ENCODE assay signal across 8 cellular contexts in genomic region chr7:20201380-20201779, GRCh38. TPM values are rescaled to one million over a fixed set of nuclear protein-coding genes. Genes with fewer than 3 reads are reported as not detected.
DNase-seq lines count a peak whose midpoint lies in the region; ATAC-seq and TF ChIP-seq lines count a peak whose summit lies in the region.

No MANE protein-coding gene starts in this region.

- no peak overlapping the region for H3K9ac ChIP-seq in duodenal mucosa (ENCODE audit: low read depth in 1 of 2, low read length in 2 of 2)

- H3K36me3 ChIP-seq in duodenal mucosa (ENCODE audit: control insufficient read depth in 1 of 2, insufficient read depth in 2 of 2, low read length in 2 of 2) = peaks cover 0 to 6% of the 10 kb centered on the region in 2 donors
- no peaks in the 10 kb centered on the region for H3K36me3 ChIP-seq in upper lobe of right lung

- H3K27me3 ChIP-seq in duodenal mucosa (ENCODE audit: control insufficient read depth in 1 of 2, insufficient read depth in 2 of 2, low read length in 2 of 2) = no peaks in the 10 kb centered on the region
- H3K27me3 ChIP-seq in upper lobe of right lung = no peaks in the 10 kb centered on the region

- DNase-seq in SKM-1 treated with dmso at 0.1 percent for 144 hours (lab: John Stamatoyannopoulos, UW; ENCODE audit: unreplicated experiment) = peak; percentile 46
- no peak for DNase-seq in SKM-1 (lab: John Stamatoyannopoulos, UW; ENCODE audit: unreplicated experiment)
- peak; percentile 62 for DNase-seq in upper lobe of right lung
- no peak for DNase-seq in activated naive CD4-positive, alpha-beta T cell treated with anti-CD3 and anti-CD28 coated beads, Interleukin-2, amount 50 U/mL, for 16 hours
- DNase-seq in effector CD8-positive, alpha-beta T cell (lab: John Stamatoyannopoulos, UW) = no peak
- no peak for DNase-seq in activated effector memory CD4-positive, alpha-beta T cell treated with anti-CD3 and anti-CD28 coated beads, Interleukin-2, amount 50 U/mL, for 16 hours

- peak; percentile 33 for ATAC-seq in HG03135 (IDR thresholded peaks at IDR 0.05; ENCODE audit: unreplicated experiment)
- ATAC-seq in upper lobe of right lung = peak; percentile 83

- no peak for TF ChIP-seq CTCF in upper lobe of right lung (IDR thresholded peaks at IDR 0.05)

- peak overlapping the region; percentile 23 for H3K27ac ChIP-seq in duodenal mucosa (ENCODE audit: low read depth, low read length)
- H3K27ac ChIP-seq in upper lobe of right lung = no peak overlapping the region

- H3K4me3 ChIP-seq in duodenal mucosa (ENCODE audit: low read depth in 1 of 2, low read length in 2 of 2) (no peak overlapping the region), upper lobe of right lung (no peak overlapping the region)

- peaks cover 15 to 32% of the 10 kb centered on the region in 2 donors for H3K4me1 ChIP-seq in duodenal mucosa (ENCODE audit: control insufficient read depth in 1 of 2, insufficient read depth in 2 of 2, low read length in 2 of 2)
- peaks cover 6% of the 10 kb centered on the region for H3K4me1 ChIP-seq in upper lobe of right lung

- H3K9me3 ChIP-seq in duodenal mucosa (ENCODE audit: control insufficient read depth in 1 of 2, low read length in 2 of 2) (no peaks in the 10 kb centered on the region), upper lobe of right lung (no peaks in the 10 kb centered on the region)

- intact Hi-C loops in upper lobe of right lung (cut with DNase I) = no loop called here

RNA-seq across cellular contexts. Expression of gene MACC1, which starts 15.8 kb away (rescaled TPM):
- total RNA-seq in upper lobe of right lung = 22.1 TPM

Comparison
In these comparisons a context has a peak if more than half of its experiments do, and no peak if none do; other contexts are left out.
1. DNase-seq: peak in SKM-1 treated with dmso at 0.1 percent for 144 hours (single experiment) and upper lobe of right lung (single experiment); none in SKM-1 (single experiment), activated naive CD4-positive, alpha-beta T cell treated with anti-CD3 and anti-CD28 coated beads, Interleukin-2, amount 50 U/mL, for 16 hours (single experiment), effector CD8-positive, alpha-beta T cell (single experiment) and activated effector memory CD4-positive, alpha-beta T cell treated with anti-CD3 and anti-CD28 coated beads, Interleukin-2, amount 50 U/mL, for 16 hours (single experiment).